Comparison of ENCODE assay signal across 8 cellular contexts in genomic region chr2:216412022-216412999, GRCh38. TPM values are rescaled to one million over a fixed set of nuclear protein-coding genes. Genes with fewer than 3 reads are reported as not detected.
A peak's percentile ranks its signal among the peaks of the same experiment; 100 is the strongest.
DNase-seq lines count a peak whose midpoint lies in the region; ATAC-seq lines count a peak whose summit lies in the region.

Gene SMARCAL1, plus strand, starts transcription at chr2:216412484. Its CDS starts 2,221 bp downstream, at chr2:216414705.

- H3K4me3 ChIP-seq in BLaER1, result peak within 1 kb of the TSS; percentile 77

- no peaks in the 10 kb centered on the region for H4K20me1 ChIP-seq in BLaER1

- H3K27ac Mint-ChIP-seq in activated CD4-positive, alpha-beta T cell treated with anti-CD3 and anti-CD28 coated beads, Interleukin-2, amount 10 ng/mL, durations not matched to agents 7 days and 5 days, result peak within 1 kb of the TSS; percentile 93

- no peaks in the 10 kb centered on the region for H3K27me3 ChIP-seq in BLaER1

- H3K27ac ChIP-seq in BLaER1, result peak within 1 kb of the TSS; percentile 96

- H3K4me2 ChIP-seq in BLaER1, result peak within 1 kb of the TSS; percentile 79

- H3K4me3 Mint-ChIP-seq in activated CD4-positive, alpha-beta T cell treated with anti-CD3 and anti-CD28 coated beads, Interleukin-2, amount 10 ng/mL, durations not matched to agents 7 days and 5 days, result peak within 1 kb of the TSS; percentile 88

- H3K9ac ChIP-seq in BLaER1, result peak within 1 kb of the TSS; percentile 92

- POLR2A ChIA-PET in activated CD4-positive, alpha-beta T cell treated with anti-CD3 and anti-CD28 coated beads, Interleukin-2, amount 10 ng/mL, durations not matched to agents 7 days and 5 days (lab: Charles Lee), result no interaction called here

- DNase-seq in NCI-H69 (lab: John Stamatoyannopoulos, UW) (peak; percentile 95), cortex of kidney (lab: John Stamatoyannopoulos, UW) (peak; percentile 19), left colon (peak; percentile 99 to 100)
- peak; percentile 99 for DNase-seq in activated CD4-positive, alpha-beta T cell treated with anti-CD3 and anti-CD28 coated beads, Interleukin-2, amount 10 ng/mL, durations not matched to agents 7 days and 5 days
- DNase-seq in stimulated activated CD4-positive, alpha-beta T cell treated with anti-CD3 and anti-CD28 coated beads, Interleukin-1b, Interleukin-23, amount 100 ng/mL, for 48 hours, result peak; percentile 99

- peaks cover 30% of the 10 kb centered on the region for H3K36me3 ChIP-seq in BLaER1

- H3K27me3 Mint-ChIP-seq in activated CD4-positive, alpha-beta T cell treated with anti-CD3 and anti-CD28 coated beads, Interleukin-2, amount 10 ng/mL, durations not matched to agents 7 days and 5 days, result peaks cover 8% of the 10 kb centered on the region

- ATAC-seq in GM19328 (IDR thresholded peaks at IDR 0.05; ENCODE audit: unreplicated experiment) (peak; percentile 95), HG03520 (IDR thresholded peaks at IDR 0.05; ENCODE audit: unreplicated experiment) (peak; percentile 87), left colon (peak; percentile 96)

- peaks cover 20% of the 10 kb centered on the region for H3K4me1 Mint-ChIP-seq in activated CD4-positive, alpha-beta T cell treated with anti-CD3 and anti-CD28 coated beads, Interleukin-2, amount 10 ng/mL, durations not matched to agents 7 days and 5 days

- H3K36me3 Mint-ChIP-seq in activated CD4-positive, alpha-beta T cell treated with anti-CD3 and anti-CD28 coated beads, Interleukin-2, amount 10 ng/mL, durations not matched to agents 7 days and 5 days (ENCODE audit: low read depth), result peaks cover 22% of the 10 kb centered on the region

- H3K9me3 Mint-ChIP-seq in activated CD4-positive, alpha-beta T cell treated with anti-CD3 and anti-CD28 coated beads, Interleukin-2, amount 10 ng/mL, durations not matched to agents 7 days and 5 days, result no peaks in the 10 kb centered on the region

- intact Hi-C loops in left colon (cut with DNase I, micrococcal nuclease), result no loop called here

- H3K4me1 ChIP-seq in BLaER1, result peaks cover 13% of the 10 kb centered on the region; the same call in 1 of the 2 replicates

- no peaks in the 10 kb centered on the region for H3K9me3 ChIP-seq in BLaER1

- CTCF ChIA-PET in activated CD4-positive, alpha-beta T cell treated with anti-CD3 and anti-CD28 coated beads, Interleukin-2, amount 10 ng/mL, durations not matched to agents 7 days and 5 days (lab: Charles Lee), result interaction anchor here (0.6 to 1.2 kb wide), 5 partner anchors 9 to 337 kb away, joined by 3 to 8 read pairs (median 4); no protein-coding TSS in a partner anchor

RNA-seq across cellular contexts. Expression of gene SMARCAL1, which starts in this region (rescaled TPM):
- 10 to 100 TPM; 27.5 to 28.7 TPM for total RNA-seq in activated CD4-positive, alpha-beta T cell treated with anti-CD3 and anti-CD28 coated beads, Interleukin-2, amount 10 ng/mL, durations not matched to agents 7 days and 5 days
- total RNA-seq in left colon, result 10 to 100 TPM; 14.7 to 16.1 TPM

Comparison
In these comparisons a context has a peak if more than half of its experiments do, and no peak if none do; other contexts are left out.
1. Peak in every context shown above with its lines: DNase-seq, ATAC-seq, H3K4me3 ChIP-seq and H3K27ac ChIP-seq.
2. DNase-seq: peak in every context shown above with its lines; median percentile 100 in left colon; 99 in activated CD4-positive, alpha-beta T cell treated with anti-CD3 and anti-CD28 coated beads, Interleukin-2, amount 10 ng/mL, durations not matched to agents 7 days and 5 days; 99 in stimulated activated CD4-positive, alpha-beta T cell treated with anti-CD3 and anti-CD28 coated beads, Interleukin-1b, Interleukin-23, amount 100 ng/mL, for 48 hours; 95 in NCI-H69; 19 in cortex of kidney.